10 cellular contexts compared by ENCODE assay signal in genomic region chr6:159819932-159820640, GRCh38. TPM values are rescaled to one million over a fixed set of nuclear protein-coding genes. Genes with fewer than 3 reads are reported as not detected.
DNase-seq lines count a peak whose midpoint lies in the region; ATAC-seq and TF ChIP-seq lines count a peak whose summit lies in the region.
"Had no signal": no experiment of that assay in that cellular context is flagged by ENCODE, and none has a peak within 500 bp of the region (broad histone marks: within the 10 kb centered on the region; RNA-seq: fewer than 3 reads in every experiment).

No MANE protein-coding gene starts in this region.

- H3K4me1 ChIP-seq in IMR-90 (ENCODE audit: control insufficient read depth, insufficient read depth, low read length) = peaks cover 2% of the 10 kb centered on the region; the same call in 1 of the 2 replicates

- H3K4me2 ChIP-seq in IMR-90 (ENCODE audit: low read depth, low read length) = peak overlapping the region; percentile 12

- H2BK5ac ChIP-seq in IMR-90 (ENCODE audit: low read depth, low read length, poor library complexity, severe bottlenecking) = no peak overlapping the region

- WGBS in IMR-90 (ENCODE audit: extremely low coverage in 2 of 2, insufficient read length in 1 of 2), 2 experiments = 30% methylated on average over 7 of the region's 28 CpGs; no CpG with 5 or more reads in 1 of the 2 experiments

- H3K9me3 Mint-ChIP-seq in activated CD8-positive, alpha-beta T cell treated with anti-CD3 and anti-CD28 coated beads, Interleukin-2, amount 10 ng/mL, durations not matched to agents 7 days and 5 days (ENCODE audit: insufficient read depth) = no peaks in the 10 kb centered on the region
- peaks cover 4% of the 10 kb centered on the region for H3K9me3 Mint-ChIP-seq in nephron progenitor cell

- no peak overlapping the region for H3K18ac ChIP-seq in IMR-90 (ENCODE audit: low read depth, low read length)

- BruUV-seq in IMR-90 (replicated peaks; lab: Mats Ljungman, UMichigan) = no TSS peak

- H3K27ac ChIP-seq in IMR-90 (ENCODE audit: insufficient read depth, low read length) = no peak overlapping the region

- H3K4me3 ChIP-seq in IMR-90 (ENCODE audit: insufficient read depth, low read depth, low read length) = no peak overlapping the region

- no peak overlapping the region for H3K14ac ChIP-seq in IMR-90 (replicated peaks; ENCODE audit: low read depth, low read length)

- H2BK20ac ChIP-seq in IMR-90 (ENCODE audit: low read depth, low read length) = no peak overlapping the region

- H3K4me3 Mint-ChIP-seq in activated CD8-positive, alpha-beta T cell treated with anti-CD3 and anti-CD28 coated beads, Interleukin-2, amount 10 ng/mL, durations not matched to agents 7 days and 5 days = peak overlapping the region; percentile 72
- peak overlapping the region; percentile 69 for H3K4me3 Mint-ChIP-seq in nephron progenitor cell

- DNase-seq in GDM1 (lab: John Stamatoyannopoulos, UW) (peak; percentile 95), IMR-90 (no peak), nephron progenitor cell (peak; percentile 20), Ammon's horn (ENCODE audit: low spot score) (no peak), NCI-H524 (lab: John Stamatoyannopoulos, UW) (no peak), ACHN (no peak), hepatic stellate cell (ENCODE audit: low spot score) (no peak)
- DNase-seq in activated CD8-positive, alpha-beta T cell treated with anti-CD3 and anti-CD28 coated beads, Interleukin-2, amount 10 ng/mL, durations not matched to agents 7 days and 5 days = peak; percentile 72
- DNase-seq: midbrain, NCI-H187 treated with DMSO at 0.1 percent for 48 hours had no signal

- H4K91ac ChIP-seq in IMR-90 (ENCODE audit: insufficient read depth, low read depth, low read length) = no peak overlapping the region

- in situ Hi-C loops in IMR-90 (cut with MboI; ENCODE audit: low sequenced_read_pairs) (loop anchor here (25.0 kb wide), 1 partner anchor 633 kb away; no protein-coding TSS in a partner anchor), ACHN (cut with HindIII; ENCODE audit: low pct_ligation_motif_present, low pct_unique_long_range_greater_than_20kb, low sequenced_read_pairs) (no loop called here)

- intact Hi-C loops in IMR-90 (cut with micrococcal nuclease) = no loop called here

- no peaks in the 10 kb centered on the region for H3K27me3 Mint-ChIP-seq in activated CD8-positive, alpha-beta T cell treated with anti-CD3 and anti-CD28 coated beads, Interleukin-2, amount 10 ng/mL, durations not matched to agents 7 days and 5 days (ENCODE audit: low read depth)
- H3K27me3 Mint-ChIP-seq in nephron progenitor cell (ENCODE audit: low read depth, poor library complexity) = peaks cover 44% of the 10 kb centered on the region

- no peak for TF ChIP-seq POLR2A in IMR-90 (IDR thresholded peaks at IDR 0.05; ENCODE audit: low read depth, low read length)

- H3K79me1 ChIP-seq in IMR-90 (ENCODE audit: low read depth in 1 of 2, low read length in 2 of 2) = no peaks in the 10 kb centered on the region

- no peak overlapping the region for H2BK15ac ChIP-seq in IMR-90 (ENCODE audit: low read depth, low read length)

- no peak overlapping the region for H3K4ac ChIP-seq in IMR-90 (ENCODE audit: low read depth, low read length)

- no peak overlapping the region for H2BK120ac ChIP-seq in IMR-90 (ENCODE audit: low read depth, low read length)

- H3K27ac Mint-ChIP-seq in activated CD8-positive, alpha-beta T cell treated with anti-CD3 and anti-CD28 coated beads, Interleukin-2, amount 10 ng/mL, durations not matched to agents 7 days and 5 days = peak overlapping the region; percentile 95
- peak overlapping the region; percentile 86 for H3K27ac Mint-ChIP-seq in nephron progenitor cell

- no peak overlapping the region for H3K9ac ChIP-seq in IMR-90 (ENCODE audit: low read depth, low read length)

- peak overlapping the region; percentile 74 for H2AFZ ChIP-seq in IMR-90 (replicated peaks; ENCODE audit: low read length, poor library complexity)

- no peak for ATAC-seq in IMR-90 (ENCODE audit: low read depth)
- ATAC-seq in activated CD8-positive, alpha-beta T cell treated with anti-CD3 and anti-CD28 coated beads, Interleukin-2, amount 10 ng/mL, durations not matched to agents 7 days and 5 days = peak; percentile 85

- no peak overlapping the region for H4K5ac ChIP-seq in IMR-90 (ENCODE audit: low read depth, low read length)

- POLR2A ChIA-PET in IMR-90 (lab: Charles Lee; ENCODE audit: unreplicated experiment) = no interaction called here
- POLR2A ChIA-PET in activated CD8-positive, alpha-beta T cell treated with anti-CD3 and anti-CD28 coated beads, Interleukin-2, amount 10 ng/mL, durations not matched to agents 7 days and 5 days (lab: Charles Lee) = interaction anchor here (0.8 to 5.2 kb wide), 2 partner anchors 30 to 125 kb away, joined by 3 to 24 read pairs; partner anchors contain the start of genes MRPL18 and TCP1

- no peak overlapping the region; a peak in 1 of 4 replicates for H4K8ac ChIP-seq in IMR-90 (ENCODE audit: low read depth in 2 of 2, low read length in 2 of 2)

- no peak for TF ChIP-seq CTCF in IMR-90 (conservative IDR thresholded peaks at IDR 0.05; ENCODE audit: low read depth, low read length)
- TF ChIP-seq CTCF in nephron progenitor cell (IDR thresholded peaks at IDR 0.05) = no peak

- no peaks in the 10 kb centered on the region for H3K36me3 ChIP-seq in IMR-90 (ENCODE audit: control insufficient read depth, insufficient read depth, low read length)

- H3K4me1 Mint-ChIP-seq in activated CD8-positive, alpha-beta T cell treated with anti-CD3 and anti-CD28 coated beads, Interleukin-2, amount 10 ng/mL, durations not matched to agents 7 days and 5 days (ENCODE audit: low read depth) = peaks cover 23% of the 10 kb centered on the region
- peaks cover 39% of the 10 kb centered on the region for H3K4me1 Mint-ChIP-seq in nephron progenitor cell

- no peaks in the 10 kb centered on the region for H4K20me1 ChIP-seq in IMR-90 (ENCODE audit: insufficient read depth, low read length)

- peaks cover 30% of the 10 kb centered on the region for H3K27me3 ChIP-seq in IMR-90 (ENCODE audit: control insufficient read depth, insufficient read depth, low read length)

- CTCF ChIA-PET in IMR-90 (lab: Yijun Ruan, JAX) = interaction anchor here (0.6 kb wide), 1 partner anchor 9 kb away, joined by 3 read pairs; no protein-coding TSS in a partner anchor
- CTCF ChIA-PET in activated CD8-positive, alpha-beta T cell treated with anti-CD3 and anti-CD28 coated beads, Interleukin-2, amount 10 ng/mL, durations not matched to agents 7 days and 5 days (lab: Charles Lee) = interaction anchor here (0.8 to 1.4 kb wide), 2 partner anchors 14 to 33 kb away, joined by 3 to 4 read pairs; no protein-coding TSS in a partner anchor

- TF ChIP-seq RAD21 in IMR-90 (IDR thresholded peaks at IDR 0.05; ENCODE audit: low read length) = no peak

- no peak overlapping the region for H2AK9ac ChIP-seq in IMR-90 (replicated peaks; ENCODE audit: low read depth, low read length, poor library complexity)

- H3K23ac ChIP-seq in IMR-90 (ENCODE audit: low read depth, low read length) = no peak overlapping the region

- no peaks in the 10 kb centered on the region; the same call in 1 of the 2 replicates for H3K9me1 ChIP-seq in IMR-90 (ENCODE audit: insufficient read depth, low read length)

- dilution Hi-C loops in IMR-90 (cut with HindIII; ENCODE audit: low sequenced_read_pairs, unreplicated experiment) = no loop called here

- H3K9me3 ChIP-seq in IMR-90 (ENCODE audit: control insufficient read depth, insufficient read depth, low read length) = peaks cover 2% of the 10 kb centered on the region; the same call in 1 of the 2 replicates

- no peaks in the 10 kb centered on the region for H3K36me3 Mint-ChIP-seq in activated CD8-positive, alpha-beta T cell treated with anti-CD3 and anti-CD28 coated beads, Interleukin-2, amount 10 ng/mL, durations not matched to agents 7 days and 5 days (ENCODE audit: low read depth)
- H3K36me3 Mint-ChIP-seq in nephron progenitor cell (ENCODE audit: low read depth) = no peaks in the 10 kb centered on the region

- no peak overlapping the region for H3K56ac ChIP-seq in IMR-90 (ENCODE audit: extremely low read depth, insufficient read depth, low read length)

- no peak overlapping the region for H2AK5ac ChIP-seq in IMR-90 (ENCODE audit: low read depth, low read length)

TF ChIP-seq in IMR-90, 13 proteins besides CTCF, POLR2A, EP300 and RAD21 (continues in another document):
- TF ChIP-seq FOS (IDR thresholded peaks at IDR 0.05; ENCODE audit: low read depth, low read length) (no peak), MAZ (IDR thresholded peaks at IDR 0.05; ENCODE audit: borderline replicate concordance, low read depth, low read length) (no peak), NFE2L2 (IDR thresholded peaks at IDR 0.05; ENCODE audit: low read depth, low read length) (no peak), MXI1 (IDR thresholded peaks at IDR 0.05; ENCODE audit: borderline replicate concordance, low read depth, low read length) (no peak), BHLHE40 (IDR thresholded peaks at IDR 0.05; ENCODE audit: low read depth, low read length) (no peak), SMC3 (IDR thresholded peaks at IDR 0.05; ENCODE audit: low read depth, low read length) (no peak)

RNA-seq across cellular contexts. Expression of gene PNLDC1, which starts 20.0 kb away (rescaled TPM):
- total RNA-seq in IMR-90 (2012; rRNA removed) = not detected in 2 replicates
- not detected in 2 replicates for polyA plus RNA-seq in IMR-90 (2012; rRNA removed)
- polyA plus RNA-seq in IMR-90 (2012; cell fraction: cytosol; rRNA removed) = not detected in 2 replicates
- not detected in 2 replicates for polyA plus RNA-seq in IMR-90 (2012; cell fraction: nucleus; rRNA removed; ENCODE audit: low replicate concordance)
- under 1 TPM; 0.57 to 0.79 TPM for total RNA-seq in activated CD8-positive, alpha-beta T cell treated with anti-CD3 and anti-CD28 coated beads, Interleukin-2, amount 10 ng/mL, durations not matched to agents 7 days and 5 days

RNA-seq across cellular contexts. Expression of gene MRPL18, which starts 29.8 kb away (rescaled TPM):
- total RNA-seq in IMR-90 (2012; rRNA removed) = 53.4 and 70.5 TPM in 2 replicates
- polyA plus RNA-seq in IMR-90 (2012; rRNA removed) = 56.8 and 64.1 TPM in 2 replicates
- polyA plus RNA-seq in IMR-90 (2012; cell fraction: cytosol; rRNA removed) = 30.1 and 53.9 TPM in 2 replicates
- 6.7 and 21.0 TPM in 2 replicates for polyA plus RNA-seq in IMR-90 (2012; cell fraction: nucleus; rRNA removed; ENCODE audit: low replicate concordance)
- total RNA-seq in activated CD8-positive, alpha-beta T cell treated with anti-CD3 and anti-CD28 coated beads, Interleukin-2, amount 10 ng/mL, durations not matched to agents 7 days and 5 days = 10 to 100 TPM; 85.4 to 91.3 TPM

RNA-seq across cellular contexts. Expression of gene TCP1, which starts 30.7 kb away (rescaled TPM):
- 576 and 610 TPM in 2 replicates for total RNA-seq in IMR-90 (2012; rRNA removed)
- polyA plus RNA-seq in IMR-90 (2012; rRNA removed) = 119 and 123 TPM in 2 replicates
- 89.7 and 201 TPM in 2 replicates for polyA plus RNA-seq in IMR-90 (2012; cell fraction: cytosol; rRNA removed)
- polyA plus RNA-seq in IMR-90 (2012; cell fraction: nucleus; rRNA removed; ENCODE audit: low replicate concordance) = 136 and 202 TPM in 2 replicates
- total RNA-seq in activated CD8-positive, alpha-beta T cell treated with anti-CD3 and anti-CD28 coated beads, Interleukin-2, amount 10 ng/mL, durations not matched to agents 7 days and 5 days = 100 to 1,000 TPM; 263 to 277 TPM

RNA-seq across cellular contexts. Expression of gene ACAT2, which starts 58.2 kb away (rescaled TPM):
- total RNA-seq in IMR-90 (2012; rRNA removed) = 45.2 and 50.3 TPM in 2 replicates
- polyA plus RNA-seq in IMR-90 (2012; rRNA removed) = 29.2 and 30.5 TPM in 2 replicates
- polyA plus RNA-seq in IMR-90 (2012; cell fraction: cytosol; rRNA removed) = 8.8 and 15.7 TPM in 2 replicates
- polyA plus RNA-seq in IMR-90 (2012; cell fraction: nucleus; rRNA removed; ENCODE audit: low replicate concordance) = 4.2 and 15.3 TPM in 2 replicates
- total RNA-seq in activated CD8-positive, alpha-beta T cell treated with anti-CD3 and anti-CD28 coated beads, Interleukin-2, amount 10 ng/mL, durations not matched to agents 7 days and 5 days = 10 to 100 TPM; 84.4 to 89.2 TPM

Comparison
In these comparisons a context has a peak if more than half of its experiments do, and no peak if none do; other contexts are left out.
1. DNase-seq: peak in GDM1 (single experiment), activated CD8-positive, alpha-beta T cell treated with anti-CD3 and anti-CD28 coated beads, Interleukin-2, amount 10 ng/mL, durations not matched to agents 7 days and 5 days (single experiment) and nephron progenitor cell (single experiment); none in IMR-90 (single experiment), Ammon's horn (single experiment), NCI-H524 (0 of 2), ACHN (single experiment) and hepatic stellate cell (single experiment).